In genomic region chr19:39533003-39533512, GRCh38 we compare ENCODE assay signal across 9 cellular contexts. TPM values are rescaled to one million over a fixed set of nuclear protein-coding genes. Genes with fewer than 3 reads are reported as not detected.
DNase-seq lines count a peak whose midpoint lies in the region; ATAC-seq lines count a peak whose summit lies in the region.
"Had no signal": no experiment of that assay in that cellular context is flagged by ENCODE, and none has a peak within 500 bp of the region (broad histone marks: within the 10 kb centered on the region; RNA-seq: fewer than 3 reads in every experiment).

No MANE protein-coding gene starts in this region.

- peak overlapping the region in 3 of 11 experiments; percentile 77 to 90 (median 82); a peak in 5 of 22 replicates for H3K9ac ChIP-seq in BLaER1 treated with 17β-estradiol and CSF1 and Interleukin-3, amounts not matched to agents 10 nM and 100 nM

- peak; percentile 14 for ATAC-seq in HG02938 (IDR thresholded peaks at IDR 0.05; ENCODE audit: unreplicated experiment)
- ATAC-seq in naive B cell (ENCODE audit: low read depth in 2 of 2), result peak; percentile 12 to 20
- ATAC-seq in HG03342 (IDR thresholded peaks at IDR 0.05; ENCODE audit: unreplicated experiment), result no peak
- ATAC-seq in GM19324 (IDR thresholded peaks at IDR 0.05; ENCODE audit: low FRiP score, unreplicated experiment), result no peak

- no peaks in the 10 kb centered on the region for H3K9me3 ChIP-seq in BLaER1 treated with 17β-estradiol and CSF1 and Interleukin-3, amounts not matched to agents 10 nM and 100 nM (replicated peaks in 1 of 11)

- H3K4me3 ChIP-seq in BLaER1 treated with 17β-estradiol and CSF1 and Interleukin-3, amounts not matched to agents 10 nM and 100 nM, result peak overlapping the region in 9 of 10 experiments; percentile 76 to 97 (median 86); a peak in 12 of 20 replicates

- H3K27ac Mint-ChIP-seq in activated naive CD8-positive, alpha-beta T cell, result no peak overlapping the region
- H3K27ac Mint-ChIP-seq in naive B cell, result peak overlapping the region in 3 of 6 donors; percentile 44 to 91 (median 89)

- peak overlapping the region; percentile 91 for H3K4me3 Mint-ChIP-seq in activated naive CD8-positive, alpha-beta T cell
- peak overlapping the region; percentile 91 to 98 (median 94) for H3K4me3 Mint-ChIP-seq in naive B cell

- DNase-seq in naive B cell (no peak), SW480 (ENCODE audit: low spot score) (no peak), SK-N-DZ (ENCODE audit: low spot score) (no peak)

- H4K20me1 ChIP-seq in BLaER1 treated with 17β-estradiol and CSF1 and Interleukin-3, amounts not matched to agents 10 nM and 100 nM, result peaks cover 0 to 25% (median 10%) of the 10 kb centered on the region in 11 experiments; a peak in 14 of 22 replicates

- H3K9me3 Mint-ChIP-seq in activated naive CD8-positive, alpha-beta T cell (ENCODE audit: low read depth), result no peaks in the 10 kb centered on the region
- no peaks in the 10 kb centered on the region for H3K9me3 Mint-ChIP-seq in naive B cell

- no peaks in the 10 kb centered on the region for H3K27me3 Mint-ChIP-seq in activated naive CD8-positive, alpha-beta T cell
- no peaks in the 10 kb centered on the region for H3K27me3 Mint-ChIP-seq in naive B cell

- H3K27me3 ChIP-seq in BLaER1 treated with 17β-estradiol and CSF1 and Interleukin-3, amounts not matched to agents 10 nM and 100 nM, result no peaks in the 10 kb centered on the region

- peaks cover 15 to 42% (median 22%) of the 10 kb centered on the region in 10 experiments for H3K4me1 ChIP-seq in BLaER1 treated with 17β-estradiol and CSF1 and Interleukin-3, amounts not matched to agents 10 nM and 100 nM

- H3K27ac ChIP-seq in BLaER1 treated with 17β-estradiol and CSF1 and Interleukin-3, amounts not matched to agents 10 nM and 100 nM, result no peak overlapping the region

- H3K4me1 Mint-ChIP-seq in activated naive CD8-positive, alpha-beta T cell (ENCODE audit: low read depth), result peaks cover 35% of the 10 kb centered on the region
- peaks cover 12 to 37% (median 30%) of the 10 kb centered on the region in 3 donors for H3K4me1 Mint-ChIP-seq in naive B cell

- peaks cover 0 to 13% (median 0%) of the 10 kb centered on the region in 11 experiments; a peak in 5 of 22 replicates for H3K36me3 ChIP-seq in BLaER1 treated with 17β-estradiol and CSF1 and Interleukin-3, amounts not matched to agents 10 nM and 100 nM

- H3K4me2 ChIP-seq in BLaER1 treated with 17β-estradiol and CSF1 and Interleukin-3, amounts not matched to agents 10 nM and 100 nM, result peak overlapping the region in 9 of 11 experiments; percentile 7 to 49 (median 25); a peak in 10 of 22 replicates

- H3K36me3 Mint-ChIP-seq in activated naive CD8-positive, alpha-beta T cell, result no peaks in the 10 kb centered on the region
- no peaks in the 10 kb centered on the region for H3K36me3 Mint-ChIP-seq in naive B cell

RNA-seq across cellular contexts. Expression of gene EID2B, which starts 0.4 kb away (rescaled TPM):
- 1 to 10 TPM; 3.6 to 9.9 (median 7.2) TPM for polyA plus RNA-seq in naive B cell (ENCODE audit: low read depth in 6 of 6)
- 11.5 and 14.2 TPM in 2 replicates for polyA plus RNA-seq in SK-N-DZ (2014; cell fraction: cytosol; rRNA removed)
- 11.4 and 15.3 TPM in 2 replicates for polyA plus RNA-seq in SK-N-DZ (2014; cell fraction: nucleus; rRNA removed)

RNA-seq across cellular contexts. Expression of gene EID2, which starts 6.9 kb away (rescaled TPM):
- polyA plus RNA-seq in naive B cell (ENCODE audit: low read depth in 6 of 6), result 10 to 100 TPM in 4 of 6 donors, 1 to 10 TPM in 1, not detected in 1; 9.4 to 22.9 (median 17.3) TPM
- polyA plus RNA-seq in SK-N-DZ (2014; cell fraction: cytosol; rRNA removed), result 11.7 and 13.7 TPM in 2 replicates
- 8.7 and 10.9 TPM in 2 replicates for polyA plus RNA-seq in SK-N-DZ (2014; cell fraction: nucleus; rRNA removed)

RNA-seq across cellular contexts. Expression of gene SELENOV, which starts 18.1 kb away (rescaled TPM):
- not detected for polyA plus RNA-seq in naive B cell (ENCODE audit: low read depth in 6 of 6)
- polyA plus RNA-seq in SK-N-DZ (2014; cell fraction: cytosol; rRNA removed), result 3.0 and 5.4 TPM in 2 replicates
- 5.0 and 9.1 TPM in 2 replicates for polyA plus RNA-seq in SK-N-DZ (2014; cell fraction: nucleus; rRNA removed)
- polyA plus RNA-seq: fibroblast of lung had no signal

RNA-seq across cellular contexts. Expression of gene DLL3, which starts 34.3 kb away (rescaled TPM):
- polyA plus RNA-seq in naive B cell (ENCODE audit: low read depth in 6 of 6), result under 1 TPM in 4 of 6 donors, not detected in 2; 0.20 to 0.89 (median 0.55) TPM
- polyA plus RNA-seq in SK-N-DZ (2014; cell fraction: cytosol; rRNA removed), result 177 and 226 TPM in 2 replicates
- polyA plus RNA-seq in SK-N-DZ (2014; cell fraction: nucleus; rRNA removed), result 118 and 126 TPM in 2 replicates

RNA-seq across cellular contexts. Expression of gene TIMM50, which starts 52.4 kb away (rescaled TPM):
- 10 to 100 TPM; 35.4 to 41.9 (median 37.0) TPM for polyA plus RNA-seq in naive B cell (ENCODE audit: low read depth in 6 of 6)
- polyA plus RNA-seq in SK-N-DZ (2014; cell fraction: cytosol; rRNA removed), result 136 and 143 TPM in 2 replicates
- polyA plus RNA-seq in SK-N-DZ (2014; cell fraction: nucleus; rRNA removed), result 213 and 236 TPM in 2 replicates

Comparison
In these comparisons a context has a peak if more than half of its experiments do, and no peak if none do; other contexts are left out.
1. ATAC-seq: peak in HG02938 (single experiment) and naive B cell (2 of 2); none in HG03342 (single experiment) and GM19324 (single experiment).